Comparison of ENCODE assay signal across 12 cellular contexts in genomic region chr16:86751081-86752030, GRCh38.
DNase-seq lines count a peak whose midpoint lies in the region; ATAC-seq, FAIRE-seq and TF ChIP-seq lines count a peak whose summit lies in the region.
"Had no signal": no experiment of that assay in that cellular context is flagged by ENCODE, and none has a peak within 500 bp of the region (broad histone marks: within the 10 kb centered on the region; RNA-seq: fewer than 3 reads in every experiment).

No MANE protein-coding gene starts in this region.

- H2AFZ ChIP-seq in K562 (ENCODE audit: low read depth, low read length): no peak overlapping the region

- no peak overlapping the region for H3K4me2 ChIP-seq in K562 (ENCODE audit: insufficient read depth, low read length)

- no TSS peak for BruUV-seq in K562 (replicated peaks; lab: Mats Ljungman, UMichigan)

- no peaks in the 10 kb centered on the region for H3K9me1 ChIP-seq in K562 (ENCODE audit: control insufficient read depth, insufficient read depth, low read length)

- TF ChIP-seq CTCF in left ventricle myocardium inferior (IDR thresholded peaks at IDR 0.05; ENCODE audit: borderline replicate concordance) (no peak), K562 (IDR thresholded peaks at IDR 0.05 in 2 of 3, conservative IDR thresholded peaks at IDR 0.05 in 1 of 3; ENCODE audit: insufficient read depth in 2 of 3, low read depth in 1 of 3, low read length in 3 of 3) (no peak), kidney epithelial cell (IDR thresholded peaks at IDR 0.05; ENCODE audit: insufficient read depth, low read length, poor library complexity, severe bottlenecking) (no peak)

- in situ Hi-C loops in K562 (cut with MboI): no loop called here

- peaks cover 21% of the 10 kb centered on the region for H3K27me3 ChIP-seq in left ventricle myocardium inferior (ENCODE audit: low read depth)
- peaks cover 17 to 59% of the 10 kb centered on the region in 2 experiments; a peak in 4 of 5 replicates for H3K27me3 ChIP-seq in K562 (ENCODE audit: control insufficient read depth in 2 of 2, insufficient read depth in 2 of 2, low read length in 2 of 2)
- H3K27me3 ChIP-seq in kidney epithelial cell (ENCODE audit: control insufficient read depth, insufficient read depth, low read length): no peaks in the 10 kb centered on the region

- peak overlapping the region; percentile 9 for H3K27ac ChIP-seq in left ventricle myocardium inferior (replicated peaks)
- H3K27ac ChIP-seq in K562 (ENCODE audit: extremely low read depth, low read depth, low read length): no peak overlapping the region

- no peaks in the 10 kb centered on the region for H3K4me1 ChIP-seq in left ventricle myocardium inferior
- peaks cover 0 to 3% of the 10 kb centered on the region in 2 experiments; a peak in 2 of 5 replicates for H3K4me1 ChIP-seq in K562 (replicated peaks in 1 of 2; ENCODE audit: control insufficient read depth in 2 of 2, insufficient read depth in 2 of 2, low read length in 2 of 2)

- TF ChIP-seq POLR2A in K562 (conservative IDR thresholded peaks at IDR 0.05): no peak

- POLR2A ChIA-PET in K562 (lab: Yijun Ruan, JAX): interaction anchor here (0.6 to 0.8 kb wide), 3 partner anchors 12 to 104 kb away, joined by 3 read pairs; no protein-coding TSS in a partner anchor

- DNase-seq in left ventricle myocardium inferior: no peak
- DNase-seq in left ventricle myocardium superior: no peak
- no peak for DNase-seq in K562 (ENCODE audit: extremely low read depth in 1 of 4, low spot score in 3 of 4)
- DNase-seq in kidney epithelial cell (ENCODE audit: low read depth): peak; percentile 86
- no peak for DNase-seq in stimulated activated CD4-positive, alpha-beta T cell treated with anti-CD3 and anti-CD28 coated beads, Interleukin-1b, Interleukin-23, amount 100 ng/mL, for 48 hours
- DNase-seq in midbrain (lab: John Stamatoyannopoulos, UW): no peak
- DNase-seq: activated effector memory CD4-positive, alpha-beta T cell treated with anti-CD3 and anti-CD28 coated beads, Interleukin-2, amount 50 U/mL, for 16 hours; NCI-H82; stimulated activated CD4-positive, alpha-beta T cell treated with anti-CD3 and anti-CD28 coated beads, Interleukin-2, amount 100 ng/mL, for 24 hours; trophoblast cell had no signal

- CTCF ChIA-PET in K562 (lab: Yijun Ruan, JAX; ENCODE audit: low intra/inter-chr PET ratio): no interaction called here

- ATAC-seq in left ventricle myocardium superior (no peak), K562 (no peak), HG02870 (IDR thresholded peaks at IDR 0.05; ENCODE audit: unreplicated experiment) (no peak), GM18519 (IDR thresholded peaks at IDR 0.05; ENCODE audit: low FRiP score, unreplicated experiment) (no peak)

- H4K20me1 ChIP-seq in K562 (replicated peaks; ENCODE audit: control insufficient read depth, insufficient read depth, low read length): no peaks in the 10 kb centered on the region

- no peaks in the 10 kb centered on the region for H3K9me3 ChIP-seq in left ventricle myocardium inferior (replicated peaks)
- H3K9me3 ChIP-seq in K562 (replicated peaks; ENCODE audit: control insufficient read depth, insufficient read depth, low read depth, low read length): no peaks in the 10 kb centered on the region

- H3K36me3 ChIP-seq in left ventricle myocardium inferior (no peaks in the 10 kb centered on the region), K562 (ENCODE audit: control insufficient read depth, insufficient read depth, low read length) (no peaks in the 10 kb centered on the region), kidney epithelial cell (ENCODE audit: control insufficient read depth, insufficient read depth, low read length) (no peaks in the 10 kb centered on the region)

- H3K79me2 ChIP-seq in K562 (ENCODE audit: control insufficient read depth, insufficient read depth, low read length): no peaks in the 10 kb centered on the region

- no peak for TF ChIP-seq RAD21 in K562 (CRISPR knock-in tag; conservative IDR thresholded peaks at IDR 0.05 in 1 of 2, IDR thresholded peaks at IDR 0.05 in 1 of 2)

- TF ChIP-seq EP300 in K562 (IDR thresholded peaks at IDR 0.05; ENCODE audit: low read length): no peak

- no peak overlapping the region for H3K9ac ChIP-seq in K562 (ENCODE audit: insufficient read depth in 1 of 2, low read depth in 2 of 2, low read length in 2 of 2)

- no peak overlapping the region for H3K4me3 ChIP-seq in left ventricle myocardium inferior
- H3K4me3 ChIP-seq in K562: no peak overlapping the region
- H3K4me3 ChIP-seq in kidney epithelial cell (ENCODE audit: low read depth, low read length): no peak overlapping the region

- no peak for FAIRE-seq in K562 (lab: Jason Lieb, UNC)

- intact Hi-C loops in left ventricle myocardium inferior (cut with micrococcal nuclease) (no loop called here), left ventricle myocardium superior (cut with micrococcal nuclease) (loop anchor here (10.0 kb wide), 1 partner anchor 177 kb away; the partner anchor contains the start of gene FOXL1), K562 (cut with micrococcal nuclease) (no loop called here)

- WGBS in K562 (ENCODE audit: insufficient coverage, low coverage, missing lambda C conversion rate): 0% methylated on average over 12 of the region's 12 CpGs

TF ChIP-seq in K562, 482 proteins besides CTCF, POLR2A, EP300 and RAD21:
- TF ChIP-seq USF1 (CRISPR knock-in tag; IDR thresholded peaks at IDR 0.05) (0 out of 2 replicates have a peak, but pooled peaks have one; percentile 27), NR1H2 (CRISPR knock-in tag; IDR thresholded peaks at IDR 0.05) (no peak), USF2 (CRISPR knock-in tag; IDR thresholded peaks at IDR 0.05) (peak; percentile 41; the same call in 1 of the 2 replicates)
